ENCODE assay signal across 25 cellular contexts in genomic region chr2:80971-81736, GRCh38. TPM values are rescaled to one million over a fixed set of nuclear protein-coding genes. Genes with fewer than 3 reads are reported as not detected.
DNase-seq lines count a peak whose midpoint lies in the region; ATAC-seq and TF ChIP-seq lines count a peak whose summit lies in the region.
"Had no signal": no experiment of that assay in that cellular context is flagged by ENCODE, and none has a peak within 500 bp of the region (broad histone marks: within the 10 kb centered on the region; RNA-seq: fewer than 3 reads in every experiment).

No MANE protein-coding gene starts in this region.

- H3K9me3 Mint-ChIP-seq in endodermal cell, result peaks cover 2% of the 10 kb centered on the region
- no peaks in the 10 kb centered on the region for H3K9me3 Mint-ChIP-seq in stimulated activated effector memory CD8-positive, alpha-beta T cell treated with anti-CD3 and anti-CD28 coated beads, Interleukin-12 subunit alpha, Interleukin-12 subunit beta, amount 100 ng/mL, for 72 hours

- H3K4me1 ChIP-seq in endodermal cell (ENCODE audit: control insufficient read depth, insufficient read depth, low read length), result no peaks in the 10 kb centered on the region
- H3K4me1 ChIP-seq in upper lobe of right lung, result no peaks in the 10 kb centered on the region
- H3K4me1 ChIP-seq: BE2C had no signal

- H3K27ac ChIP-seq in endodermal cell (ENCODE audit: low read depth, low read length) (no peak overlapping the region), upper lobe of right lung (no peak overlapping the region)
- H3K27ac ChIP-seq: SK-N-MC had no signal

- no peak overlapping the region for H3K4me3 Mint-ChIP-seq in endodermal cell
- no peak overlapping the region for H3K4me3 Mint-ChIP-seq in stimulated activated effector memory CD8-positive, alpha-beta T cell treated with anti-CD3 and anti-CD28 coated beads, Interleukin-12 subunit alpha, Interleukin-12 subunit beta, amount 100 ng/mL, for 72 hours
- H3K4me3 Mint-ChIP-seq: CD14-positive monocyte; CD8-positive, alpha-beta memory T cell; H9; HFFc6 had no signal

- intact Hi-C loops in upper lobe of right lung (cut with DNase I), result no loop called here

- ATAC-seq in left lobe of liver (peak; percentile 97), upper lobe of right lung (peak; percentile 30), GM18511 (IDR thresholded peaks at IDR 0.05; ENCODE audit: unreplicated experiment) (no peak)
- ATAC-seq in stimulated activated effector memory CD8-positive, alpha-beta T cell treated with anti-CD3 and anti-CD28 coated beads, Interleukin-12 subunit alpha, Interleukin-12 subunit beta, amount 100 ng/mL, for 72 hours, result no peak

- H3K9ac ChIP-seq in endodermal cell (ENCODE audit: extremely low read depth, low read length, poor library complexity, severe bottlenecking), result no peak overlapping the region

- no peaks in the 10 kb centered on the region for H3K9me3 ChIP-seq in endodermal cell (ENCODE audit: control insufficient read depth, low read length)
- no peaks in the 10 kb centered on the region for H3K9me3 ChIP-seq in upper lobe of right lung
- H3K9me3 ChIP-seq: BE2C had no signal

- H3K27me3 ChIP-seq in endodermal cell (ENCODE audit: control insufficient read depth, insufficient read depth, low read length, poor library complexity, severe bottlenecking), result no peaks in the 10 kb centered on the region
- peaks cover 6% of the 10 kb centered on the region for H3K27me3 ChIP-seq in upper lobe of right lung
- H3K27me3 ChIP-seq: BE2C had no signal

- TF ChIP-seq CTCF in endodermal cell (conservative IDR thresholded peaks at IDR 0.05) (peak; percentile 24), upper lobe of right lung (IDR thresholded peaks at IDR 0.05) (no peak)

- no peak overlapping the region for H3K27ac Mint-ChIP-seq in endodermal cell
- no peak overlapping the region for H3K27ac Mint-ChIP-seq in stimulated activated effector memory CD8-positive, alpha-beta T cell treated with anti-CD3 and anti-CD28 coated beads, Interleukin-12 subunit alpha, Interleukin-12 subunit beta, amount 100 ng/mL, for 72 hours
- H3K27ac Mint-ChIP-seq: CD14-positive monocyte; CD8-positive, alpha-beta memory T cell; H9; HFFc6 had no signal

- peak; percentile 28 for DNase-seq in HT-29 (ENCODE audit: low spot score)
- DNase-seq in endodermal cell, result no peak
- DNase-seq in left lobe of liver (ENCODE audit: low spot score), result no peak
- DNase-seq in upper lobe of right lung, result no peak
- no peak for DNase-seq in DMS114 treated with DMSO at 0.1 percent for 48 hours (lab: John Stamatoyannopoulos, UW; ENCODE audit: unreplicated experiment)
- no peak for DNase-seq in stimulated activated effector memory CD8-positive, alpha-beta T cell treated with anti-CD3 and anti-CD28 coated beads, Interleukin-12 subunit alpha, Interleukin-12 subunit beta, amount 100 ng/mL, for 72 hours (ENCODE audit: low spot score in 2 of 2)
- DNase-seq: BE2C; Calu3; CD8-positive, alpha-beta memory T cell; DMS153; HFFc6; Kasumi-1; NCI-H1092 treated with DMSO at 0.1 percent for 48 hours; NCI-H1436; NCI-H187; NCI-H2081 treated with DMSO at 0.1 percent for 48 hours; NCI-H2171; NCI-H226; NCI-H510A; NCI-H69; SIG-M5 had no signal

- 88 to 95% methylated on average over 7 to 9 of the region's 10 CpGs for WGBS in endodermal cell (ENCODE audit: insufficient coverage in 1 of 2, insufficient read length in 1 of 2), 2 experiments

- H3K27me3 Mint-ChIP-seq in endodermal cell (ENCODE audit: insufficient read depth), result no peaks in the 10 kb centered on the region

- no peaks in the 10 kb centered on the region for H3K36me3 Mint-ChIP-seq in endodermal cell (ENCODE audit: low read depth)
- H3K36me3 Mint-ChIP-seq in stimulated activated effector memory CD8-positive, alpha-beta T cell treated with anti-CD3 and anti-CD28 coated beads, Interleukin-12 subunit alpha, Interleukin-12 subunit beta, amount 100 ng/mL, for 72 hours, result no peaks in the 10 kb centered on the region
- H3K36me3 Mint-ChIP-seq: CD14-positive monocyte had no signal

- H3K4me3 ChIP-seq in endodermal cell (ENCODE audit: low read length) (no peak overlapping the region), upper lobe of right lung (no peak overlapping the region)
- H3K4me3 ChIP-seq: SK-N-MC had no signal

- H3K4me1 Mint-ChIP-seq in endodermal cell, result peaks cover 7% of the 10 kb centered on the region
- no peaks in the 10 kb centered on the region for H3K4me1 Mint-ChIP-seq in stimulated activated effector memory CD8-positive, alpha-beta T cell treated with anti-CD3 and anti-CD28 coated beads, Interleukin-12 subunit alpha, Interleukin-12 subunit beta, amount 100 ng/mL, for 72 hours
- H3K4me1 Mint-ChIP-seq: CD14-positive monocyte; CD8-positive, alpha-beta memory T cell had no signal

- no peaks in the 10 kb centered on the region for H3K36me3 ChIP-seq in endodermal cell (ENCODE audit: control insufficient read depth, insufficient read depth, low read length)
- no peaks in the 10 kb centered on the region for H3K36me3 ChIP-seq in upper lobe of right lung
- H3K36me3 ChIP-seq: BE2C had no signal

RNA-seq across cellular contexts. Expression of gene FAM110C, which starts 34.8 kb away (rescaled TPM):
- total RNA-seq in HT-29 (2014; rRNA removed; shearing (Covaris generic)), result 33.7 and 33.9 TPM in 2 replicates
- total RNA-seq in endodermal cell (1 to 10 TPM; 1.8 to 2.1 TPM), left lobe of liver (6.7 TPM), upper lobe of right lung (4.8 TPM)
- 0.64 TPM for polyA plus RNA-seq in endodermal cell (2013, experiment 1 of 2)
- 0.62 TPM for polyA plus RNA-seq in endodermal cell (2013, experiment 2 of 2)
- total RNA-seq: HFFc6 had no signal
- polyA plus RNA-seq: CD14-positive monocyte had no signal

Comparison
In these comparisons a context has a peak if more than half of its experiments do, and no peak if none do; other contexts are left out.
1. ATAC-seq: peak in left lobe of liver (single experiment) and upper lobe of right lung (single experiment); none in stimulated activated effector memory CD8-positive, alpha-beta T cell treated with anti-CD3 and anti-CD28 coated beads, Interleukin-12 subunit alpha, Interleukin-12 subunit beta, amount 100 ng/mL, for 72 hours (single experiment) and GM18511 (single experiment).